In the genomic region with DNA sequence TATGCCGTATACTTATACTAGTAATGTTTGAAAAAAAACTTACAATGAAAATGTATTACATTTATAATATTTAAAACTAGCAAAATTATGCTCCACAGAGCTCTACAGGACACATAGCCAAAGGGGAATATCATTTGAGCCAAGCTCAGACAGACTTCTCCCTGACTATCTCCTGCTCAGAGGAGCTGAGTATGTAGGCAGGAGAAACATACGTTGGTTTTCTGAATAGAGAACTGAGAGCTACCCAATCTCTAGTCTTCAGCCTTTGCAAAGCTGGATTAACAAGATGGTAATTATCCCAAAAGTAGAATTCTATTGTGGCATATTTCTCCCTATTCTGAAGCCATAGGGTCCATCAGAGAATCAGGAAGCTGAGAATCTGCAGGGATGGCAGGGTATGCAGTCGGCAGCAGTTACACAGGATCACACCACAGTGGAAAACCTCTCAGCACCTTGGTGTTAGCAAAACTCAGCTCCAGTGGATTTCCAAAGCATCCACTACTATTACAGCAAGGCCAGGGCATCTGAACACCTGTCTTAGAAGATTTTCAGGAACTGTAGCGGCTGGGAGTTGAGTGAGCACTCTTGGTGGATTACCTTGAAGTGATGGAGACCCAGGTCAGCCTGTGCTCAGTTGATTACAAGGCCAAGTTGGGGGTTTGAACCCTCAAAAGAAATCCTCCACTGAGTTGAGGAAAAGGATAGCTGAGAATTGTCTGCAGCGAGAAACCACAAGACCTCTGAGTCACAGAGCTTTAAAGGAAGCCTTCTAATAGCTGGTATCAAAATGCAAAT, we compare ENCODE assay signal across 14 cellular contexts. TPM values are rescaled to one million over a fixed set of nuclear protein-coding genes. Genes with fewer than 3 reads are reported as not detected.
A peak's percentile ranks its signal among the peaks of the same experiment; 100 is the strongest.
DNase-seq lines count a peak whose midpoint lies in the region; ATAC-seq and TF ChIP-seq lines count a peak whose summit lies in the region.
"Had no signal": no experiment of that assay in that cellular context is flagged by ENCODE, and none has a peak within 500 bp of the region (broad histone marks: within the 10 kb centered on the region; RNA-seq: fewer than 3 reads in every experiment).

No MANE protein-coding gene starts in this region.

- H3K4me3 ChIP-seq in smooth muscle cell: no peak overlapping the region
- H3K4me3 ChIP-seq: esophagus squamous epithelium, testis had no signal

- no peak overlapping the region for H3K4me3 Mint-ChIP-seq in activated CD8-positive, alpha-beta memory T cell treated with anti-CD3 and anti-CD28 coated beads, Interleukin-2, amount 10 ng/mL, durations not matched to agents 7 days and 5 days
- H3K4me3 Mint-ChIP-seq in activated T-helper 17 cell treated with anti-CD3 and anti-CD28 coated beads, Interleukin-2, amount 50 U/mL, for 72 hours: peak overlapping the region; percentile 43

- H3K27me3 Mint-ChIP-seq in activated CD8-positive, alpha-beta memory T cell treated with anti-CD3 and anti-CD28 coated beads, Interleukin-2, amount 10 ng/mL, durations not matched to agents 7 days and 5 days: no peaks in the 10 kb centered on the region
- no peaks in the 10 kb centered on the region for H3K27me3 Mint-ChIP-seq in activated T-helper 17 cell treated with anti-CD3 and anti-CD28 coated beads, Interleukin-2, amount 50 U/mL, for 72 hours

- H3K9me3 ChIP-seq in smooth muscle cell (replicated peaks; ENCODE audit: low read depth): no peaks in the 10 kb centered on the region
- H3K9me3 ChIP-seq: esophagus squamous epithelium, testis had no signal

- DNase-seq in activated CD8-positive, alpha-beta memory T cell treated with anti-CD3 and anti-CD28 coated beads, Interleukin-2, amount 10 ng/mL, durations not matched to agents 7 days and 5 days: no peak
- no peak for DNase-seq in activated CD8-positive, alpha-beta memory T cell treated with anti-CD3 and anti-CD28 coated beads, Interleukin-2, amount 50 U/mL, for 4 hours
- DNase-seq in smooth muscle cell (lab: John Stamatoyannopoulos, UW; ENCODE audit: unreplicated experiment): no peak
- DNase-seq in HuH-7 (ENCODE audit: low spot score): no peak
- DNase-seq in DMS53 (lab: John Stamatoyannopoulos, UW): no peak
- DNase-seq: esophagus squamous epithelium, NCI-H146, testis had no signal

- H3K9ac ChIP-seq in smooth muscle cell (ENCODE audit: low read depth): no peak overlapping the region

- H3K36me3 Mint-ChIP-seq in activated CD8-positive, alpha-beta memory T cell treated with anti-CD3 and anti-CD28 coated beads, Interleukin-2, amount 10 ng/mL, durations not matched to agents 7 days and 5 days: peaks cover 25% of the 10 kb centered on the region
- H3K36me3 Mint-ChIP-seq in activated T-helper 17 cell treated with anti-CD3 and anti-CD28 coated beads, Interleukin-2, amount 50 U/mL, for 72 hours (ENCODE audit: low read depth): peaks cover 7% of the 10 kb centered on the region

- no peaks in the 10 kb centered on the region for H3F3A ChIP-seq in smooth muscle cell (ENCODE audit: low read depth)

- no peak for TF ChIP-seq CTCF in smooth muscle cell (IDR thresholded peaks at IDR 0.05; ENCODE audit: borderline replicate concordance, insufficient read depth, poor library complexity, severe bottlenecking)

- H3K27me3 ChIP-seq in smooth muscle cell (ENCODE audit: low read depth): no peaks in the 10 kb centered on the region
- H3K27me3 ChIP-seq: esophagus squamous epithelium, testis had no signal

- peak; percentile 41 for ATAC-seq in activated CD8-positive, alpha-beta memory T cell treated with anti-CD3 and anti-CD28 coated beads, Interleukin-2, amount 10 ng/mL, durations not matched to agents 7 days and 5 days
- peak; percentile 24 for ATAC-seq in HG02885 (IDR thresholded peaks at IDR 0.05; ENCODE audit: poor library complexity, unreplicated experiment)
- no peak for ATAC-seq in activated T-helper 17 cell treated with anti-CD3 and anti-CD28 coated beads, Interleukin-2, amount 50 U/mL, for 72 hours (replicated peaks)
- no peak for ATAC-seq in HG02973 (IDR thresholded peaks at IDR 0.05; ENCODE audit: unreplicated experiment)

- H3K4me1 ChIP-seq in smooth muscle cell (ENCODE audit: low read depth): peaks cover 6% of the 10 kb centered on the region
- H3K4me1 ChIP-seq: testis had no signal

- no peaks in the 10 kb centered on the region for H3K9me3 Mint-ChIP-seq in activated CD8-positive, alpha-beta memory T cell treated with anti-CD3 and anti-CD28 coated beads, Interleukin-2, amount 10 ng/mL, durations not matched to agents 7 days and 5 days (ENCODE audit: low read depth)
- no peaks in the 10 kb centered on the region for H3K9me3 Mint-ChIP-seq in activated T-helper 17 cell treated with anti-CD3 and anti-CD28 coated beads, Interleukin-2, amount 50 U/mL, for 72 hours

- H3K27ac ChIP-seq in smooth muscle cell (ENCODE audit: low read depth): peak overlapping the region; percentile 1
- H3K27ac ChIP-seq: esophagus squamous epithelium, testis had no signal

- H3K4me1 Mint-ChIP-seq in activated CD8-positive, alpha-beta memory T cell treated with anti-CD3 and anti-CD28 coated beads, Interleukin-2, amount 10 ng/mL, durations not matched to agents 7 days and 5 days: peaks cover 92% of the 10 kb centered on the region
- H3K4me1 Mint-ChIP-seq in activated T-helper 17 cell treated with anti-CD3 and anti-CD28 coated beads, Interleukin-2, amount 50 U/mL, for 72 hours: peaks cover 55% of the 10 kb centered on the region

- WGBS in smooth muscle cell (ENCODE audit: low lambda C conversion rate): 76% methylated on average over 5 of the region's 5 CpGs

- peak overlapping the region; percentile 65 for H3K4me2 ChIP-seq in smooth muscle cell

- H3K36me3 ChIP-seq in smooth muscle cell (ENCODE audit: low read depth): no peaks in the 10 kb centered on the region
- H3K36me3 ChIP-seq: esophagus squamous epithelium had no signal

- H3K27ac Mint-ChIP-seq in activated CD8-positive, alpha-beta memory T cell treated with anti-CD3 and anti-CD28 coated beads, Interleukin-2, amount 10 ng/mL, durations not matched to agents 7 days and 5 days: peak overlapping the region; percentile 84
- peak overlapping the region; percentile 39 for H3K27ac Mint-ChIP-seq in activated T-helper 17 cell treated with anti-CD3 and anti-CD28 coated beads, Interleukin-2, amount 50 U/mL, for 72 hours

- H2AFZ ChIP-seq in smooth muscle cell (ENCODE audit: low read depth): no peak overlapping the region

- CTCF ChIA-PET in activated CD8-positive, alpha-beta memory T cell treated with anti-CD3 and anti-CD28 coated beads, Interleukin-2, amount 10 ng/mL, durations not matched to agents 7 days and 5 days (lab: Charles Lee): interaction anchor here (0.9 to 2.4 kb wide), 6 partner anchors 8 to 55 kb away, joined by 3 to 10 read pairs (median 6); no protein-coding TSS in a partner anchor

- no peaks in the 10 kb centered on the region for H4K20me1 ChIP-seq in smooth muscle cell (ENCODE audit: low read depth)

- no peaks in the 10 kb centered on the region for H3K79me2 ChIP-seq in smooth muscle cell (ENCODE audit: low read depth)

RNA-seq across cellular contexts. Expression of gene GPR15, which starts 30.1 kb away (rescaled TPM):
- total RNA-seq in activated CD8-positive, alpha-beta memory T cell treated with anti-CD3 and anti-CD28 coated beads, Interleukin-2, amount 10 ng/mL, durations not matched to agents 7 days and 5 days: 100 to 1,000 TPM; 107 to 182 TPM
- 10 to 100 TPM; 24.0 to 52.1 TPM for total RNA-seq in activated T-helper 17 cell treated with anti-CD3 and anti-CD28 coated beads, Interleukin-2, amount 50 U/mL, for 72 hours
- total RNA-seq in smooth muscle cell: not detected in 2 replicates
- not detected in 2 replicates for polyA plus RNA-seq in smooth muscle cell
- total RNA-seq: mesenteric fat pad, SK-MEL-5, testis had no signal
- polyA plus RNA-seq: AG04450 had no signal

RNA-seq across cellular contexts. Expression of gene CPOX, which starts 31.5 kb away (rescaled TPM):
- total RNA-seq in activated CD8-positive, alpha-beta memory T cell treated with anti-CD3 and anti-CD28 coated beads, Interleukin-2, amount 10 ng/mL, durations not matched to agents 7 days and 5 days: 10 to 100 TPM; 71.6 to 88.5 TPM
- 10 to 100 TPM; 64.2 to 75.9 TPM for total RNA-seq in activated T-helper 17 cell treated with anti-CD3 and anti-CD28 coated beads, Interleukin-2, amount 50 U/mL, for 72 hours
- 42.8 and 44.8 TPM in 2 replicates for total RNA-seq in smooth muscle cell
- polyA plus RNA-seq in smooth muscle cell: 19.3 and 25.8 TPM in 2 replicates

RNA-seq across cellular contexts. Expression of gene CLDND1, which starts 39.2 kb away (rescaled TPM):
- total RNA-seq in activated CD8-positive, alpha-beta memory T cell treated with anti-CD3 and anti-CD28 coated beads, Interleukin-2, amount 10 ng/mL, durations not matched to agents 7 days and 5 days: 100 to 1,000 TPM; 514 to 528 TPM
- total RNA-seq in activated T-helper 17 cell treated with anti-CD3 and anti-CD28 coated beads, Interleukin-2, amount 50 U/mL, for 72 hours: 100 to 1,000 TPM; 300 to 381 TPM
- 161 and 179 TPM in 2 replicates for total RNA-seq in smooth muscle cell
- 99.9 and 111 TPM in 2 replicates for polyA plus RNA-seq in smooth muscle cell

Comparison
In these comparisons a context has a peak if more than half of its experiments do, and no peak if none do; other contexts are left out.
1. ATAC-seq: peak in activated CD8-positive, alpha-beta memory T cell treated with anti-CD3 and anti-CD28 coated beads, Interleukin-2, amount 10 ng/mL, durations not matched to agents 7 days and 5 days (single experiment) and HG02885 (single experiment); none in activated T-helper 17 cell treated with anti-CD3 and anti-CD28 coated beads, Interleukin-2, amount 50 U/mL, for 72 hours (single experiment) and HG02973 (single experiment).
2. RNA of gene GPR15, which starts 30.1 kb away (total RNA-seq): 107 to 182 TPM in activated CD8-positive, alpha-beta memory T cell treated with anti-CD3 and anti-CD28 coated beads, Interleukin-2, amount 10 ng/mL, durations not matched to agents 7 days and 5 days and 24.0 to 52.1 TPM in activated T-helper 17 cell treated with anti-CD3 and anti-CD28 coated beads, Interleukin-2, amount 50 U/mL, for 72 hours; not detected in smooth muscle cell; every median in the first group is over 10 times any median in the second.